Comparison of ENCODE assay signal across 30 cellular contexts in genomic region chr3:158403013-158403412, GRCh38.
"Had no signal": no experiment of that assay in that cellular context is flagged by ENCODE, and none has a peak within 500 bp of the region (broad histone marks: within the 10 kb centered on the region; RNA-seq: fewer than 3 reads in every experiment).

No MANE protein-coding gene starts in this region.

- H3K27me3 ChIP-seq: breast epithelium, ovary, thyroid gland, upper lobe of right lung had no signal

- H3K4me3 ChIP-seq: breast epithelium, ovary, skin epidermis, thyroid gland, upper lobe of right lung had no signal

- H3K9me3 ChIP-seq: breast epithelium, ovary, thyroid gland, upper lobe of right lung had no signal

- DNase-seq: activated CD4-positive, alpha-beta T cell treated with anti-CD3 and anti-CD28 coated beads for 4 hours; activated CD4-positive, alpha-beta T cell treated with anti-CD3 and anti-CD28 coated beads, Interleukin-2, amount 50 U/mL, for 4 hours; activated naive CD4-positive, alpha-beta T cell; activated T-cell treated with anti-CD3 and anti-CD28 coated beads for 4 hours; activated T-cell treated with anti-CD3 and anti-CD28 coated beads, Interleukin-2, amount 50 U/mL, for 72 hours; central memory CD4-positive, alpha-beta T cell; endodermal cell; foreskin fibroblast; head of caudate nucleus; hippocampal formation; immature natural killer cell; kidney; left colon; midbrain; naive thymus-derived CD4-positive, alpha-beta T cell; ovary; retina; stimulated activated CD4-positive, alpha-beta T cell treated with anti-CD3 and anti-CD28 coated beads, Interleukin-4, amount 100 ng/mL, for 4 hours; stimulated activated CD8-positive, alpha-beta memory T cell treated with anti-CD3 and anti-CD28 coated beads, Interleukin-4, amount 100 ng/mL, for 48 hours; stimulated activated naive CD8-positive, alpha-beta T cell treated with anti-CD3 and anti-CD28 coated beads, Interleukin-15, amount 100 ng/mL, for 72 hours; substantia nigra; thyroid gland; upper lobe of right lung had no signal

- H3K4me1 ChIP-seq: breast epithelium, thyroid gland, upper lobe of right lung had no signal

- ATAC-seq: activated naive CD4-positive, alpha-beta T cell treated with anti-CD3 and anti-CD28 coated beads, Interleukin-2, amount 50 U/mL, for 72 hours; activated T-cell treated with anti-CD3 and anti-CD28 coated beads, Interleukin-2, amount 50 U/mL, for 72 hours; esophagus mucosa; left colon; naive thymus-derived CD4-positive, alpha-beta T cell; sciatic nerve; stimulated activated memory B cell treated with anti-CD40 and anti-IgM and Interleukin-4, amounts not matched to agents 10 μg/mL and 1 μg/mL and 100 μg/mL, for 72 hours; stimulated activated naive CD8-positive, alpha-beta T cell treated with anti-CD3 and anti-CD28 coated beads, Interleukin-15, amount 100 ng/mL, for 72 hours; upper lobe of right lung had no signal

- H3K36me3 ChIP-seq: breast epithelium, ovary, thyroid gland, upper lobe of right lung had no signal

- H3K27ac ChIP-seq: breast epithelium, ovary, skin epidermis, thyroid gland, upper lobe of right lung, VCaP had no signal
